In the genomic region with DNA sequence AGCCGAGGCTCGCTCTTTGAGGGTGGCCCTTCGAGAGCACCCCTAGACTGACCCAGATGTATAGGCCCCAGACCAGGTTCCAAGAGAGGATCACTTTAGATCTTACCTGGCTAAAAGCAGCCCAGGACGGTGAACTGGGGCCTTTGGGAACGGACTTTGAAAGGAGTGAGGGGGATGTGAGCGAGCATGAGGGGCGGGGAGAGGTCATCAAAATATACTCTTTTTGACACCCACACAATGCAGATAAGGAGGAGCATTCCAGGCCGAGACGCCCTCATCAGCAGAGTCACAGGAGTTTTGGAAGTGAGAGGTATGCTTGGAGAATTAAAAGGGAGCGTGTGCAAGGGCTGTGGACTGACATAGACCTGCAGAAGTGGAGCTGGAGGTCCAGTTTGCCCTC, we compare ENCODE assay signal across 8 cellular contexts. TPM values are rescaled to one million over a fixed set of nuclear protein-coding genes. Genes with fewer than 3 reads are reported as not detected.
DNase-seq lines count a peak whose midpoint lies in the region; ATAC-seq and TF ChIP-seq lines count a peak whose summit lies in the region.

No MANE protein-coding gene starts in this region.

- peaks cover 18% of the 10 kb centered on the region for H3K27me3 Mint-ChIP-seq in activated T-cell treated with anti-CD3 and anti-CD28 coated beads, Interleukin-2, amount 50 U/mL, for 72 hours (ENCODE audit: low read depth)

- TF ChIP-seq POLR2A in upper lobe of left lung (IDR thresholded peaks at IDR 0.05), result no peak

- WGBS in upper lobe of left lung, 2 donors, result 18 to 31% methylated on average over 6 to 10 of the region's 10 CpGs

- peaks cover 16% of the 10 kb centered on the region for H3K4me1 Mint-ChIP-seq in activated T-cell treated with anti-CD3 and anti-CD28 coated beads, Interleukin-2, amount 50 U/mL, for 72 hours (ENCODE audit: low read depth)

- peak overlapping the region; percentile 94 to 96 for H3K4me3 Mint-ChIP-seq in activated T-cell treated with anti-CD3 and anti-CD28 coated beads, Interleukin-2, amount 50 U/mL, for 72 hours

- DNase-seq in activated T-cell treated with anti-CD3 and anti-CD28 coated beads, Interleukin-2, amount 50 U/mL, for 72 hours, result no peak
- DNase-seq in activated T-cell treated with anti-CD3 and anti-CD28 coated beads for 4 hours (no peak), astrocyte of the spinal cord (ENCODE audit: low read depth, low spot score) (no peak), lower lobe of right lung (no peak), upper lobe of left lung (no peak), DMS79 (lab: John Stamatoyannopoulos, UW) (no peak), kidney tubule cell (ENCODE audit: low spot score) (no peak)

- H3K27ac ChIP-seq in lower lobe of right lung (peak overlapping the region; percentile 76), upper lobe of left lung (peak overlapping the region; percentile 66 to 81 (median 76))

- H3K9me3 ChIP-seq in lower lobe of right lung, result no peaks in the 10 kb centered on the region
- peaks cover 0 to 4% (median 0%) of the 10 kb centered on the region in 4 donors for H3K9me3 ChIP-seq in upper lobe of left lung

- H3K27me3 ChIP-seq in lower lobe of right lung (ENCODE audit: low read depth) (no peaks in the 10 kb centered on the region), upper lobe of left lung (no peaks in the 10 kb centered on the region)

- H3K4me1 ChIP-seq in lower lobe of right lung, result no peaks in the 10 kb centered on the region
- H3K4me1 ChIP-seq in upper lobe of left lung, result peaks cover 0 to 11% (median 5%) of the 10 kb centered on the region in 4 donors

- no peak overlapping the region for H3K27ac Mint-ChIP-seq in activated T-cell treated with anti-CD3 and anti-CD28 coated beads, Interleukin-2, amount 50 U/mL, for 72 hours

- H3K9me3 Mint-ChIP-seq in activated T-cell treated with anti-CD3 and anti-CD28 coated beads, Interleukin-2, amount 50 U/mL, for 72 hours, result no peaks in the 10 kb centered on the region

- ATAC-seq in activated T-cell treated with anti-CD3 and anti-CD28 coated beads, Interleukin-2, amount 50 U/mL, for 72 hours (replicated peaks in 1 of 2), result no peak
- ATAC-seq in lower lobe of right lung (peak; percentile 1 to 3), upper lobe of left lung (ENCODE audit: low FRiP score in 2 of 2) (peak in 1 of 2 donors; percentile 4), GM18517 (IDR thresholded peaks at IDR 0.05; ENCODE audit: unreplicated experiment) (no peak)

- intact Hi-C loops in lower lobe of right lung (cut with DNase I), result no loop called here

- H3K36me3 ChIP-seq in lower lobe of right lung (peaks cover 19% of the 10 kb centered on the region), upper lobe of left lung (peaks cover 0 to 6% (median 0%) of the 10 kb centered on the region in 4 donors)

- TF ChIP-seq EP300 in upper lobe of left lung (IDR thresholded peaks at IDR 0.05), result no peak

- H3K4me3 ChIP-seq in astrocyte of the spinal cord (ENCODE audit: low read depth, low read length), result peak overlapping the region; percentile 77
- peak overlapping the region; percentile 65 for H3K4me3 ChIP-seq in lower lobe of right lung
- H3K4me3 ChIP-seq in upper lobe of left lung, result peak overlapping the region; percentile 49 to 78 (median 67)

- TF ChIP-seq CTCF in astrocyte of the spinal cord (IDR thresholded peaks at IDR 0.05; ENCODE audit: low read depth, low read length) (no peak), lower lobe of right lung (IDR thresholded peaks at IDR 0.05) (no peak), upper lobe of left lung (IDR thresholded peaks at IDR 0.05) (no peak)

- H3K36me3 Mint-ChIP-seq in activated T-cell treated with anti-CD3 and anti-CD28 coated beads, Interleukin-2, amount 50 U/mL, for 72 hours (ENCODE audit: insufficient read depth in 2 of 2), result peaks cover 0 to 2% of the 10 kb centered on the region in 2 donors

- in situ Hi-C loops in astrocyte of the spinal cord (cut with HindIII; ENCODE audit: low sequenced_read_pairs), result no loop called here

RNA-seq across cellular contexts. Expression of gene NSDHL, which starts 0.5 kb away (rescaled TPM):
- total RNA-seq in activated T-cell treated with anti-CD3 and anti-CD28 coated beads, Interleukin-2, amount 50 U/mL, for 72 hours, result 10 to 100 TPM; 10.8 to 13.9 TPM
- total RNA-seq in lower lobe of right lung (18.1 TPM), upper lobe of left lung (10 to 100 TPM in 5 of 6 donors, 1 to 10 TPM in 1; 5.2 to 26.0 (median 21.1) TPM)

RNA-seq across cellular contexts. Expression of gene CETN2, which starts 0.8 kb away (rescaled TPM):
- total RNA-seq in activated T-cell treated with anti-CD3 and anti-CD28 coated beads, Interleukin-2, amount 50 U/mL, for 72 hours, result 1 to 10 TPM; 4.6 to 6.2 TPM
- total RNA-seq in lower lobe of right lung (33.2 TPM), upper lobe of left lung (10 to 100 TPM; 21.1 to 89.4 (median 32.5) TPM)

Comparison
In these comparisons a context has a peak if more than half of its experiments do, and no peak if none do; other contexts are left out.
1. ATAC-seq: peak in lower lobe of right lung (2 of 2); none in activated T-cell treated with anti-CD3 and anti-CD28 coated beads, Interleukin-2, amount 50 U/mL, for 72 hours (0 of 2) and GM18517 (single experiment).
2. Peak in every context shown above with its lines, with median percentiles within 50 percentile points of each other: H3K4me3 ChIP-seq.